In the genomic region with DNA sequence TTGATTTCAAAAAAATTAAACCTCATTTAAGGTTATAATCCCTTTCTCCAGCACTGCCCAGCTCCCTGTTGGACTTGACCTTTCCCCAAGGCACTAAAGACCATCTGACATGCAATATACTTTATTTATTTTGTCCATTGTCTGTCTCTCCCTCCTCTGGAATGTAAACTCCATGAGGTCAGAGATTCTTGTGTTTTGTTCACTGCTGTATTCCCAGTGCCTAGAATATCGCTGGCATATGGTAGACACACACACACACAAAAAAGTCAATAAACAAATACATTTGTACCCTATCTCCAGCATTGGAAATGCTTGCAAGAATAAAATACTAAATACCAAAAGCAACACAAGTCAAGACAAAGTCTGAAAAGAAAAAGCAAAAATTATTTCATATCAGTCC, we compare ENCODE assay signal across 1 cellular context.
TF ChIP-seq lines count a peak whose summit lies in the region.

No MANE protein-coding gene starts in this region.

TF ChIP-seq in HepG2, 621 proteins besides CTCF, POLR2A, EP300 and RAD21 (continued from another document and continues in another):
- TF ChIP-seq, protein P1, sequence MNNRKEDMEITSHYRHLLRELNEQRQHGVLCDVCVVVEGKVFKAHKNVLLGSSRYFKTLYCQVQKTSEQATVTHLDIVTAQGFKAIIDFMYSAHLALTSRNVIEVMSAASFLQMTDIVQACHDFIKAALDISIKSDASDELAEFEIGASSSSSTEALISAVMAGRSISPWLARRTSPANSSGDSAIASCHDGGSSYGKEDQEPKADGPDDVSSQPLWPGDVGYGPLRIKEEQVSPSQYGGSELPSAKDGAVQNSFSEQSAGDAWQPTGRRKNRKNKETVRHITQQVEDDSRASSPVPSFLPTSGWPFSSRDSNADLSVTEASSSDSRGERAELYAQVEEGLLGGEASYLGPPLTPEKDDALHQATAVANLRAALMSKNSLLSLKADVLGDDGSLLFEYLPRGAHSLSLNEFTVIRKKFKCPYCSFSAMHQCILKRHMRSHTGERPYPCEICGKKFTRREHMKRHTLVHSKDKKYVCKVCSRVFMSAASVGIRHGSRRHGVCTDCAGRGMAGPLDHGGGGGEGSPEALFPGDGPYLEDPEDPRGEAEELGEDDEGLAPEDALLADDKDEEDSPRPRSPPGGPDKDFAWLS (CRISPR knock-in tag; IDR thresholded peaks at IDR 0.05; ENCODE audit: borderline replicate concordance): no peak
- TF ChIP-seq, protein P2, sequence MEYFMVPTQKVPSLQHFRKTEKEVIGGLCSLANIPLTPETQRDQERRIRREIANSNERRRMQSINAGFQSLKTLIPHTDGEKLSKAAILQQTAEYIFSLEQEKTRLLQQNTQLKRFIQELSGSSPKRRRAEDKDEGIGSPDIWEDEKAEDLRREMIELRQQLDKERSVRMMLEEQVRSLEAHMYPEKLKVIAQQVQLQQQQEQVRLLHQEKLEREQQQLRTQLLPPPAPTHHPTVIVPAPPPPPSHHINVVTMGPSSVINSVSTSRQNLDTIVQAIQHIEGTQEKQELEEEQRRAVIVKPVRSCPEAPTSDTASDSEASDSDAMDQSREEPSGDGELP (IDR thresholded peaks at IDR 0.05; ENCODE audit: borderline replicate concordance, low read depth): peak; percentile 49; the same call in 1 of the 2 replicates
- TF ChIP-seq ZNF496 (CRISPR knock-in tag; IDR thresholded peaks at IDR 0.05; ENCODE audit: insufficient replicate concordance): no peak
- no peak for TF ChIP-seq TEAD2 (CRISPR knock-in tag; IDR thresholded peaks at IDR 0.05)
- TF ChIP-seq TARDBP (CRISPR knock-in tag; IDR thresholded peaks at IDR 0.05): 0 out of 2 replicates have a peak, but pooled peaks have one; percentile 18
- TF ChIP-seq ZSCAN31 (CRISPR knock-in tag; IDR thresholded peaks at IDR 0.05; ENCODE audit: low read depth): no peak
- TF ChIP-seq CAMTA2 (CRISPR knock-in tag; IDR thresholded peaks at IDR 0.05; ENCODE audit: borderline replicate concordance): no peak
- no peak for TF ChIP-seq NCOA1 (CRISPR knock-in tag; IDR thresholded peaks at IDR 0.05)
- TF ChIP-seq SKI (IDR thresholded peaks at IDR 0.05; ENCODE audit: partially characterized antibody): peak; percentile 70
- TF ChIP-seq, protein P3, sequence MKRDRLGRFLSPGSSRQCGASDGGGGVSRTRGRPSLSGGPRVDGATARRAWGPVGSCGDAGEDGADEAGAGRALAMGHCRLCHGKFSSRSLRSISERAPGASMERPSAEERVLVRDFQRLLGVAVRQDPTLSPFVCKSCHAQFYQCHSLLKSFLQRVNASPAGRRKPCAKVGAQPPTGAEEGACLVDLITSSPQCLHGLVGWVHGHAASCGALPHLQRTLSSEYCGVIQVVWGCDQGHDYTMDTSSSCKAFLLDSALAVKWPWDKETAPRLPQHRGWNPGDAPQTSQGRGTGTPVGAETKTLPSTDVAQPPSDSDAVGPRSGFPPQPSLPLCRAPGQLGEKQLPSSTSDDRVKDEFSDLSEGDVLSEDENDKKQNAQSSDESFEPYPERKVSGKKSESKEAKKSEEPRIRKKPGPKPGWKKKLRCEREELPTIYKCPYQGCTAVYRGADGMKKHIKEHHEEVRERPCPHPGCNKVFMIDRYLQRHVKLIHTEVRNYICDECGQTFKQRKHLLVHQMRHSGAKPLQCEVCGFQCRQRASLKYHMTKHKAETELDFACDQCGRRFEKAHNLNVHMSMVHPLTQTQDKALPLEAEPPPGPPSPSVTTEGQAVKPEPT (CRISPR knock-in tag; IDR thresholded peaks at IDR 0.05; ENCODE audit: low read depth): no peak
- TF ChIP-seq ZNF44 (CRISPR knock-in tag; IDR thresholded peaks at IDR 0.05): no peak
- TF ChIP-seq, protein P4, sequence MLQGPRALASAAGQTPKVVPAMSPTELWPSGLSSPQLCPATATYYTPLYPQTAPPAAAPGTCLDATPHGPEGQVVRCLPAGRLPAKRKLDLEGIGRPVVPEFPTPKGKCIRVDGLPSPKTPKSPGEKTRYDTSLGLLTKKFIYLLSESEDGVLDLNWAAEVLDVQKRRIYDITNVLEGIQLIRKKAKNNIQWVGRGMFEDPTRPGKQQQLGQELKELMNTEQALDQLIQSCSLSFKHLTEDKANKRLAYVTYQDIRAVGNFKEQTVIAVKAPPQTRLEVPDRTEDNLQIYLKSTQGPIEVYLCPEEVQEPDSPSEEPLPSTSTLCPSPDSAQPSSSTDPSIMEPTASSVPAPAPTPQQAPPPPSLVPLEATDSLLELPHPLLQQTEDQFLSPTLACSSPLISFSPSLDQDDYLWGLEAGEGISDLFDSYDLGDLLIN (CRISPR knock-in tag; IDR thresholded peaks at IDR 0.05; ENCODE audit: borderline replicate concordance): no peak
- TF ChIP-seq MAZ (IDR thresholded peaks at IDR 0.05; ENCODE audit: borderline replicate concordance, low read depth, low read length): no peak
- no peak for TF ChIP-seq MAZ (CRISPR knock-in tag; IDR thresholded peaks at IDR 0.05; ENCODE audit: low read depth)
- peak; percentile 20; the same call in 1 of the 2 replicates for TF ChIP-seq HNF4G (IDR thresholded peaks at IDR 0.05; ENCODE audit: borderline replicate concordance, low read depth, low read length)
- no peak for TF ChIP-seq HNF4G (CRISPR knock-in tag; IDR thresholded peaks at IDR 0.05; ENCODE audit: borderline replicate concordance, low read depth)
- no peak for TF ChIP-seq ZNF160 (CRISPR knock-in tag; IDR thresholded peaks at IDR 0.05)
- TF ChIP-seq, protein P5, sequence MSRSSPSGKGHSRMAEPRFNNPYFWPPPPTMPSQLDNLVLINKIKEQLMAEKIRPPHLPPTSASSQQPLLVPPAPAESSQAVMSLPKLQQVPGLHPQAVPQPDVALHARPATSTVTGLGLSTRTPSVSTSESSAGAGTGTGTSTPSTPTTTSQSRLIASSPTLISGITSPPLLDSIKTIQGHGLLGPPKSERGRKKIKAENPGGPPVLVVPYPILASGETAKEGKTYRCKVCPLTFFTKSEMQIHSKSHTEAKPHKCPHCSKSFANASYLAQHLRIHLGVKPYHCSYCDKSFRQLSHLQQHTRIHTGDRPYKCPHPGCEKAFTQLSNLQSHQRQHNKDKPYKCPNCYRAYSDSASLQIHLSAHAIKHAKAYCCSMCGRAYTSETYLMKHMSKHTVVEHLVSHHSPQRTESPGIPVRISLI (CRISPR knock-in tag; IDR thresholded peaks at IDR 0.05; ENCODE audit: borderline replicate concordance): no peak
- TF ChIP-seq, protein P6, sequence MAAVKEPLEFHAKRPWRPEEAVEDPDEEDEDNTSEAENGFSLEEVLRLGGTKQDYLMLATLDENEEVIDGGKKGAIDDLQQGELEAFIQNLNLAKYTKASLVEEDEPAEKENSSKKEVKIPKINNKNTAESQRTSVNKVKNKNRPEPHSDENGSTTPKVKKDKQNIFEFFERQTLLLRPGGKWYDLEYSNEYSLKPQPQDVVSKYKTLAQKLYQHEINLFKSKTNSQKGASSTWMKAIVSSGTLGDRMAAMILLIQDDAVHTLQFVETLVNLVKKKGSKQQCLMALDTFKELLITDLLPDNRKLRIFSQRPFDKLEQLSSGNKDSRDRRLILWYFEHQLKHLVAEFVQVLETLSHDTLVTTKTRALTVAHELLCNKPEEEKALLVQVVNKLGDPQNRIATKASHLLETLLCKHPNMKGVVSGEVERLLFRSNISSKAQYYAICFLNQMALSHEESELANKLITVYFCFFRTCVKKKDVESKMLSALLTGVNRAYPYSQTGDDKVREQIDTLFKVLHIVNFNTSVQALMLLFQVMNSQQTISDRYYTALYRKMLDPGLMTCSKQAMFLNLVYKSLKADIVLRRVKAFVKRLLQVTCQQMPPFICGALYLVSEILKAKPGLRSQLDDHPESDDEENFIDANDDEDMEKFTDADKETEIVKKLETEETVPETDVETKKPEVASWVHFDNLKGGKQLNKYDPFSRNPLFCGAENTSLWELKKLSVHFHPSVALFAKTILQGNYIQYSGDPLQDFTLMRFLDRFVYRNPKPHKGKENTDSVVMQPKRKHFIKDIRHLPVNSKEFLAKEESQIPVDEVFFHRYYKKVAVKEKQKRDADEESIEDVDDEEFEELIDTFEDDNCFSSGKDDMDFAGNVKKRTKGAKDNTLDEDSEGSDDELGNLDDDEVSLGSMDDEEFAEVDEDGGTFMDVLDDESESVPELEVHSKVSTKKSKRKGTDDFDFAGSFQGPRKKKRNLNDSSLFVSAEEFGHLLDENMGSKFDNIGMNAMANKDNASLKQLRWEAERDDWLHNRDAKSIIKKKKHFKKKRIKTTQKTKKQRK (IDR thresholded peaks at IDR 0.05; ENCODE audit: low read length): no peak
- TF ChIP-seq RBM22 (optimal IDR thresholded peaks at IDR 0.05; ENCODE audit: low read length): no peak
- peak; percentile 88 for TF ChIP-seq SOX13 (IDR thresholded peaks at IDR 0.05)
- TF ChIP-seq SOX13 (CRISPR knock-in tag; conservative IDR thresholded peaks at IDR 0.05 in 1 of 2, IDR thresholded peaks at IDR 0.05 in 1 of 2): peak in 1 of 2 experiments; percentile 96; a peak in 2 of 4 replicates
- TF ChIP-seq MZF1 (CRISPR knock-in tag; IDR thresholded peaks at IDR 0.05; ENCODE audit: borderline replicate concordance): no peak
- TF ChIP-seq, protein P7, sequence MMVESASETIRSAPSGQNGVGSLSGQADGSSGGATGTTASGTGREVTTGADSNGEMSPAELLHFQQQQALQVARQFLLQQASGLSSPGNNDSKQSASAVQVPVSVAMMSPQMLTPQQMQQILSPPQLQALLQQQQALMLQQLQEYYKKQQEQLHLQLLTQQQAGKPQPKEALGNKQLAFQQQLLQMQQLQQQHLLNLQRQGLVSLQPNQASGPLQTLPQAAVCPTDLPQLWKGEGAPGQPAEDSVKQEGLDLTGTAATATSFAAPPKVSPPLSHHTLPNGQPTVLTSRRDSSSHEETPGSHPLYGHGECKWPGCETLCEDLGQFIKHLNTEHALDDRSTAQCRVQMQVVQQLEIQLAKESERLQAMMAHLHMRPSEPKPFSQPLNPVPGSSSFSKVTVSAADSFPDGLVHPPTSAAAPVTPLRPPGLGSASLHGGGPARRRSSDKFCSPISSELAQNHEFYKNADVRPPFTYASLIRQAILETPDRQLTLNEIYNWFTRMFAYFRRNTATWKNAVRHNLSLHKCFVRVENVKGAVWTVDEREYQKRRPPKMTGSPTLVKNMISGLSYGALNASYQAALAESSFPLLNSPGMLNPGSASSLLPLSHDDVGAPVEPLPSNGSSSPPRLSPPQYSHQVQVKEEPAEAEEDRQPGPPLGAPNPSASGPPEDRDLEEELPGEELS (CRISPR knock-in tag; IDR thresholded peaks at IDR 0.05): 0 out of 2 replicates have a peak, but pooled peaks have one; percentile 29
- peak; percentile 70 for TF ChIP-seq NR2F6 (IDR thresholded peaks at IDR 0.05)
- TF ChIP-seq NR2F6 (CRISPR knock-in tag; IDR thresholded peaks at IDR 0.05): peak; percentile 54; the same call in 1 of the 2 replicates
- peak; percentile 45; the same call in 1 of the 2 replicates for TF ChIP-seq CREM (IDR thresholded peaks at IDR 0.05)
- no peak for TF ChIP-seq CREM (CRISPR knock-in tag; IDR thresholded peaks at IDR 0.05)
- peak; percentile 81; the same call in 1 of the 2 replicates for TF ChIP-seq RXRB (CRISPR knock-in tag; IDR thresholded peaks at IDR 0.05; ENCODE audit: borderline replicate concordance)
- TF ChIP-seq, protein P8, sequence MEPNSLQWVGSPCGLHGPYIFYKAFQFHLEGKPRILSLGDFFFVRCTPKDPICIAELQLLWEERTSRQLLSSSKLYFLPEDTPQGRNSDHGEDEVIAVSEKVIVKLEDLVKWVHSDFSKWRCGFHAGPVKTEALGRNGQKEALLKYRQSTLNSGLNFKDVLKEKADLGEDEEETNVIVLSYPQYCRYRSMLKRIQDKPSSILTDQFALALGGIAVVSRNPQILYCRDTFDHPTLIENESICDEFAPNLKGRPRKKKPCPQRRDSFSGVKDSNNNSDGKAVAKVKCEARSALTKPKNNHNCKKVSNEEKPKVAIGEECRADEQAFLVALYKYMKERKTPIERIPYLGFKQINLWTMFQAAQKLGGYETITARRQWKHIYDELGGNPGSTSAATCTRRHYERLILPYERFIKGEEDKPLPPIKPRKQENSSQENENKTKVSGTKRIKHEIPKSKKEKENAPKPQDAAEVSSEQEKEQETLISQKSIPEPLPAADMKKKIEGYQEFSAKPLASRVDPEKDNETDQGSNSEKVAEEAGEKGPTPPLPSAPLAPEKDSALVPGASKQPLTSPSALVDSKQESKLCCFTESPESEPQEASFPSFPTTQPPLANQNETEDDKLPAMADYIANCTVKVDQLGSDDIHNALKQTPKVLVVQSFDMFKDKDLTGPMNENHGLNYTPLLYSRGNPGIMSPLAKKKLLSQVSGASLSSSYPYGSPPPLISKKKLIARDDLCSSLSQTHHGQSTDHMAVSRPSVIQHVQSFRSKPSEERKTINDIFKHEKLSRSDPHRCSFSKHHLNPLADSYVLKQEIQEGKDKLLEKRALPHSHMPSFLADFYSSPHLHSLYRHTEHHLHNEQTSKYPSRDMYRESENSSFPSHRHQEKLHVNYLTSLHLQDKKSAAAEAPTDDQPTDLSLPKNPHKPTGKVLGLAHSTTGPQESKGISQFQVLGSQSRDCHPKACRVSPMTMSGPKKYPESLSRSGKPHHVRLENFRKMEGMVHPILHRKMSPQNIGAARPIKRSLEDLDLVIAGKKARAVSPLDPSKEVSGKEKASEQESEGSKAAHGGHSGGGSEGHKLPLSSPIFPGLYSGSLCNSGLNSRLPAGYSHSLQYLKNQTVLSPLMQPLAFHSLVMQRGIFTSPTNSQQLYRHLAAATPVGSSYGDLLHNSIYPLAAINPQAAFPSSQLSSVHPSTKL (CRISPR knock-in tag; IDR thresholded peaks at IDR 0.05): peak; percentile 78
- TF ChIP-seq, protein P9, sequence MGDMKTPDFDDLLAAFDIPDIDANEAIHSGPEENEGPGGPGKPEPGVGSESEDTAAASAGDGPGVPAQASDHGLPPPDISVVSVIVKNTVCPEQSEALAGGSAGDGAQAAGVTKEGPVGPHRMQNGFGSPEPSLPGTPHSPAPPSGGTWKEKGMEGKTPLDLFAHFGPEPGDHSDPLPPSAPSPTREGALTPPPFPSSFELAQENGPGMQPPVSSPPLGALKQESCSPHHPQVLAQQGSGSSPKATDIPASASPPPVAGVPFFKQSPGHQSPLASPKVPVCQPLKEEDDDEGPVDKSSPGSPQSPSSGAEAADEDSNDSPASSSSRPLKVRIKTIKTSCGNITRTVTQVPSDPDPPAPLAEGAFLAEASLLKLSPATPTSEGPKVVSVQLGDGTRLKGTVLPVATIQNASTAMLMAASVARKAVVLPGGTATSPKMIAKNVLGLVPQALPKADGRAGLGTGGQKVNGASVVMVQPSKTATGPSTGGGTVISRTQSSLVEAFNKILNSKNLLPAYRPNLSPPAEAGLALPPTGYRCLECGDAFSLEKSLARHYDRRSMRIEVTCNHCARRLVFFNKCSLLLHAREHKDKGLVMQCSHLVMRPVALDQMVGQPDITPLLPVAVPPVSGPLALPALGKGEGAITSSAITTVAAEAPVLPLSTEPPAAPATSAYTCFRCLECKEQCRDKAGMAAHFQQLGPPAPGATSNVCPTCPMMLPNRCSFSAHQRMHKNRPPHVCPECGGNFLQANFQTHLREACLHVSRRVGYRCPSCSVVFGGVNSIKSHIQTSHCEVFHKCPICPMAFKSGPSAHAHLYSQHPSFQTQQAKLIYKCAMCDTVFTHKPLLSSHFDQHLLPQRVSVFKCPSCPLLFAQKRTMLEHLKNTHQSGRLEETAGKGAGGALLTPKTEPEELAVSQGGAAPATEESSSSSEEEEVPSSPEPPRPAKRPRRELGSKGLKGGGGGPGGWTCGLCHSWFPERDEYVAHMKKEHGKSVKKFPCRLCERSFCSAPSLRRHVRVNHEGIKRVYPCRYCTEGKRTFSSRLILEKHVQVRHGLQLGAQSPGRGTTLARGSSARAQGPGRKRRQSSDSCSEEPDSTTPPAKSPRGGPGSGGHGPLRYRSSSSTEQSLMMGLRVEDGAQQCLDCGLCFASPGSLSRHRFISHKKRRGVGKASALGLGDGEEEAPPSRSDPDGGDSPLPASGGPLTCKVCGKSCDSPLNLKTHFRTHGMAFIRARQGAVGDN (CRISPR knock-in tag; IDR thresholded peaks at IDR 0.05): no peak
- TF ChIP-seq FOXA1 (IDR thresholded peaks at IDR 0.05): 0 out of 2 replicates have a peak, but pooled peaks have one; percentile 22
- TF ChIP-seq FOXA1 (CRISPR knock-in tag; IDR thresholded peaks at IDR 0.05): peak; percentile 62
